Comparison of ENCODE assay signal across 9 cellular contexts in the genomic region with DNA sequence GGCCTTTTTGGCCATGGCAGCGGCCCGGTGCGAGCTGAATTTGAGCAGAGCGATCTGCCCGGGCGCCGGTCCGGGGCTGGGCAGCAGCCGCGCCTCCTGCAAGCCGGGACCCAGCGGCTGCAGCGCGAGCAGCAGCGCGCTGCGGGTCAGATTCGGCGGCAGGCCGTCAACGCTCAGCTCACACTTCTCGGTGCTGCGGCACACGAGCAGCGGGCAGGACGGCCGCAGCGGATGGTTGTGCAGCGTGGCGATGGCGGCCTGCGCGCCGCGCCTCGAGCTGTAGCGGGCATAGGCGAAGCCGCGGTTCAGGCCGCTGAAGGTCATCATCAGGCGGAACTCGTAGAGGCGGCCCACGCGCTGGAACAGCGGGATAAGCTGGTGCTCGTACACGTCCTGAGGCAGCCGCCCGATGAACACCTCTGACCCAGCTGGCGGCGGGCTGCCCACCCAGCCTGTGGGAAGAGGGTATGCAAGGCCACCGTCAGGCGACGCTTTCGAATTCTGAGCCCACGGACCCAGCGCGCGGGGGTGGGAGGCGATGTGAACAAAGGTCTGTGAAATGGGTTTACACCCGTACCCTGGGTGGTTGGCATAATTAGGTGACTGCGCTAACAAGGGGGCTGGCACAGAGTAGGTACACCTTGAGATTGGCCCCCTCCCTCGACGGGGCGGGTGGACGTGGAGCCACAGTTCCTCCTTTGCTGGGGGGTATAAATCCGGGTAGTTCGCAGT. TPM values are rescaled to one million over a fixed set of nuclear protein-coding genes. Genes with fewer than 3 reads are reported as not detected.
DNase-seq lines count a peak whose midpoint lies in the region; ATAC-seq and TF ChIP-seq lines count a peak whose summit lies in the region.
"Had no signal": no experiment of that assay in that cellular context is flagged by ENCODE, and none has a peak within 500 bp of the region (broad histone marks: within the 10 kb centered on the region; RNA-seq: fewer than 3 reads in every experiment).

No MANE protein-coding gene starts in this region.

- no peaks in the 10 kb centered on the region for H3K27me3 Mint-ChIP-seq in H9 (ENCODE audit: low read depth)
- H3K27me3 Mint-ChIP-seq in natural killer cell treated with Interleukin-12 subunit alpha and Interleukin-12 subunit beta and Interleukin-15 and Interleukin-18, amount 100 ng/mL, for 72 hours: no peaks in the 10 kb centered on the region

- no peak overlapping the region for H2BK5ac ChIP-seq in H9 (ENCODE audit: insufficient read length, low read length)

- H3K27me3 ChIP-seq in DND-41 (ENCODE audit: insufficient read depth, low read length, poor library complexity) (no peaks in the 10 kb centered on the region), H9 (ENCODE audit: insufficient read depth, low read length) (no peaks in the 10 kb centered on the region)

- H3K27ac Mint-ChIP-seq in H9: no peak overlapping the region
- H3K27ac Mint-ChIP-seq in natural killer cell treated with Interleukin-12 subunit alpha and Interleukin-12 subunit beta and Interleukin-15 and Interleukin-18, amount 100 ng/mL, for 72 hours: no peak overlapping the region

- no peak overlapping the region for H3K18ac ChIP-seq in H9 (ENCODE audit: insufficient read length, low read depth, low read length)

- no CpG with 5 or more reads among the region's 70 CpGs for WGBS in H9 (ENCODE audit: extremely low coverage, insufficient read length, low lambda C conversion rate)

- H3K9me3 ChIP-seq in DND-41 (ENCODE audit: insufficient read depth, low read length, severe bottlenecking): no peaks in the 10 kb centered on the region
- H3K9me3 ChIP-seq in H9 (ENCODE audit: control insufficient read depth, low read depth, low read length): no peaks in the 10 kb centered on the region
- H3K9me3 ChIP-seq: prostate gland had no signal

- no peaks in the 10 kb centered on the region for H3K79me1 ChIP-seq in H9 (ENCODE audit: insufficient read depth, low read depth, low read length, poor library complexity, severe bottlenecking)

- peaks cover 28 to 81% (median 55%) of the 10 kb centered on the region in 3 experiments for H3K36me3 Mint-ChIP-seq in H9 (ENCODE audit: insufficient read depth in 1 of 3, low read depth in 3 of 3)
- H3K36me3 Mint-ChIP-seq in natural killer cell treated with Interleukin-12 subunit alpha and Interleukin-12 subunit beta and Interleukin-15 and Interleukin-18, amount 100 ng/mL, for 72 hours: peaks cover 24% of the 10 kb centered on the region

- H2AFZ ChIP-seq in DND-41 (ENCODE audit: low read depth, low read length) (no peak overlapping the region), H9 (ENCODE audit: low read length) (no peak overlapping the region)

- H3K23me2 ChIP-seq in H9 (ENCODE audit: insufficient read length, low read depth, low read length, poor library complexity, severe bottlenecking): no peaks in the 10 kb centered on the region

- H3K9me3 Mint-ChIP-seq in H9: no peaks in the 10 kb centered on the region
- H3K9me3 Mint-ChIP-seq in natural killer cell treated with Interleukin-12 subunit alpha and Interleukin-12 subunit beta and Interleukin-15 and Interleukin-18, amount 100 ng/mL, for 72 hours: no peaks in the 10 kb centered on the region

- H3K4me1 Mint-ChIP-seq in H9: peaks cover 0 to 6% of the 10 kb centered on the region in 2 experiments; a peak in 1 of 4 replicates
- H3K4me1 Mint-ChIP-seq in natural killer cell treated with Interleukin-12 subunit alpha and Interleukin-12 subunit beta and Interleukin-15 and Interleukin-18, amount 100 ng/mL, for 72 hours (ENCODE audit: low read depth in 2 of 2): peaks cover 6 to 10% of the 10 kb centered on the region in 2 donors

- ATAC-seq in DND-41 (ENCODE audit: insufficient read depth, low read depth) (peak; percentile 5; the same call in 1 of the 3 replicates), esophagus mucosa (peak; percentile 24), GM18502 (IDR thresholded peaks at IDR 0.05; ENCODE audit: poor library complexity, unreplicated experiment) (no peak)
- peak; percentile 11 to 37 for ATAC-seq in natural killer cell treated with Interleukin-12 subunit alpha and Interleukin-12 subunit beta and Interleukin-15 and Interleukin-18, amount 100 ng/mL, for 72 hours

- H2BK20ac ChIP-seq in H9 (ENCODE audit: low read depth, low read length, poor library complexity, severe bottlenecking): no peak overlapping the region

- no peak overlapping the region for H2BK12ac ChIP-seq in H9 (ENCODE audit: insufficient read length, low read depth, low read length)

- peaks cover 92% of the 10 kb centered on the region for H3K36me3 ChIP-seq in DND-41 (ENCODE audit: insufficient read depth, low read length)

- no peak overlapping the region for H2BK15ac ChIP-seq in H9 (ENCODE audit: low read depth, low read length)

- no peak overlapping the region for H3K4ac ChIP-seq in H9 (ENCODE audit: low read depth, low read length)

- no peak overlapping the region for H4K91ac ChIP-seq in H9 (ENCODE audit: insufficient read length, low read depth, low read length)

- H3K4me1 ChIP-seq in DND-41 (ENCODE audit: insufficient read depth, low read length) (peaks cover under 1% of the 10 kb centered on the region; the same call in 1 of the 2 replicates), H9 (ENCODE audit: insufficient read depth, low read length) (no peaks in the 10 kb centered on the region)
- H3K4me1 ChIP-seq: prostate gland had no signal

- TF ChIP-seq CTCF in DND-41 (IDR thresholded peaks at IDR 0.05; ENCODE audit: borderline replicate concordance, extremely low read depth, low read length, poor library complexity, severe bottlenecking) (no peak), H9 (conservative IDR thresholded peaks at IDR 0.05) (no peak)

- H3K4me3 ChIP-seq in DND-41 (ENCODE audit: low read depth in 1 of 2, low read length in 2 of 2): no peak overlapping the region
- H3K4me3 ChIP-seq: prostate gland had no signal

- H4K8ac ChIP-seq in H9 (replicated peaks; ENCODE audit: insufficient read length, low read depth, low read length): no peak overlapping the region

- H3K79me2 ChIP-seq in DND-41 (ENCODE audit: insufficient read depth, low read length) (peaks cover 10% of the 10 kb centered on the region; the same call in 1 of the 2 replicates), H9 (ENCODE audit: insufficient read depth, low read length) (no peaks in the 10 kb centered on the region)

- H3K14ac ChIP-seq in H9 (ENCODE audit: insufficient read depth, low read length): no peak overlapping the region

- H3K23ac ChIP-seq in H9 (ENCODE audit: insufficient read length, low read depth, low read length): no peak overlapping the region

- H3T11ph ChIP-seq in H9 (ENCODE audit: low read length): no peak overlapping the region

- H3K9ac ChIP-seq in DND-41 (ENCODE audit: low read depth, low read length) (no peak overlapping the region), H9 (ENCODE audit: extremely low read depth, insufficient read length, low read length) (no peak overlapping the region)

- H2BK120ac ChIP-seq in H9 (ENCODE audit: low read depth, low read length, poor library complexity, severe bottlenecking): no peak overlapping the region

- no peak overlapping the region for H3K4me3 Mint-ChIP-seq in H9
- H3K4me3 Mint-ChIP-seq in natural killer cell treated with Interleukin-12 subunit alpha and Interleukin-12 subunit beta and Interleukin-15 and Interleukin-18, amount 100 ng/mL, for 72 hours: no peak overlapping the region

- H3K4me2 ChIP-seq in DND-41 (ENCODE audit: insufficient read depth, low read length): no peak overlapping the region
- H3K4me2 ChIP-seq in H9 (ENCODE audit: insufficient read depth, insufficient read length, low read length): no peak overlapping the region

- no peak overlapping the region for H2AK5ac ChIP-seq in H9 (ENCODE audit: insufficient read length, low read length)

- H4K20me1 ChIP-seq in DND-41 (ENCODE audit: insufficient read depth, low read length): peaks cover 7% of the 10 kb centered on the region; the same call in 1 of the 2 replicates
- no peaks in the 10 kb centered on the region for H4K20me1 ChIP-seq in H9 (ENCODE audit: control insufficient read depth, insufficient read depth, insufficient read length)

- DNase-seq in DND-41: no peak
- DNase-seq in H9: peak; percentile 69
- no peak for DNase-seq in natural killer cell treated with Interleukin-12 subunit alpha and Interleukin-12 subunit beta and Interleukin-15 and Interleukin-18, amount 100 ng/mL, for 72 hours (ENCODE audit: low spot score)
- DNase-seq in pons (ENCODE audit: low spot score): no peak
- DNase-seq in hepatic stellate cell (ENCODE audit: low spot score): no peak
- DNase-seq: NCI-H226 had no signal

- H4K5ac ChIP-seq in H9 (ENCODE audit: insufficient read length, low read depth, low read length): no peak overlapping the region

- H3K56ac ChIP-seq in H9 (ENCODE audit: insufficient read length, low read depth, low read length): no peak overlapping the region

- H3K27ac ChIP-seq in DND-41 (ENCODE audit: low read length) (no peak overlapping the region), H9 (ENCODE audit: insufficient read length, low read depth, low read length) (no peak overlapping the region)
- H3K27ac ChIP-seq: prostate gland had no signal

RNA-seq across cellular contexts. Expression of a gene that starts 0.8 kb away (rescaled TPM):
- total RNA-seq in H9 (2021) (2.3 and 2.4 TPM in 2 replicates), esophagus mucosa (0.44 TPM)
- 1 to 10 TPM; 3.3 to 7.8 TPM for total RNA-seq in natural killer cell treated with Interleukin-12 subunit alpha and Interleukin-12 subunit beta and Interleukin-15 and Interleukin-18, amount 100 ng/mL, for 72 hours

RNA-seq across cellular contexts. Expression of a gene that starts 7.9 kb away (rescaled TPM):
- total RNA-seq in H9 (2021) (24.7 and 26.6 TPM in 2 replicates), esophagus mucosa (19.7 TPM)
- total RNA-seq in natural killer cell treated with Interleukin-12 subunit alpha and Interleukin-12 subunit beta and Interleukin-15 and Interleukin-18, amount 100 ng/mL, for 72 hours: 10 to 100 TPM; 43.7 to 52.7 TPM

RNA-seq across cellular contexts. Expression of a gene that starts 18.5 kb away (rescaled TPM):
- total RNA-seq in H9 (2021): 70.2 and 76.3 TPM in 2 replicates
- total RNA-seq in esophagus mucosa: 43.0 TPM
- 100 to 1,000 TPM; 104 to 113 TPM for total RNA-seq in natural killer cell treated with Interleukin-12 subunit alpha and Interleukin-12 subunit beta and Interleukin-15 and Interleukin-18, amount 100 ng/mL, for 72 hours

RNA-seq across cellular contexts. Expression of a gene that starts 18.6 kb away (rescaled TPM):
- total RNA-seq in H9 (2021) (20.2 and 20.5 TPM in 2 replicates), esophagus mucosa (14.0 TPM)
- 10 to 100 TPM; 28.2 to 33.9 TPM for total RNA-seq in natural killer cell treated with Interleukin-12 subunit alpha and Interleukin-12 subunit beta and Interleukin-15 and Interleukin-18, amount 100 ng/mL, for 72 hours

RNA-seq across cellular contexts. Expression of a gene that starts 25.0 kb away (rescaled TPM):
- total RNA-seq in H9 (2021) (75.2 and 79.3 TPM in 2 replicates), esophagus mucosa (58.5 TPM)
- 10 to 100 TPM; 78.9 to 93.2 TPM for total RNA-seq in natural killer cell treated with Interleukin-12 subunit alpha and Interleukin-12 subunit beta and Interleukin-15 and Interleukin-18, amount 100 ng/mL, for 72 hours
